ENCODE assay signal across 24 cellular contexts in the genomic region with DNA sequence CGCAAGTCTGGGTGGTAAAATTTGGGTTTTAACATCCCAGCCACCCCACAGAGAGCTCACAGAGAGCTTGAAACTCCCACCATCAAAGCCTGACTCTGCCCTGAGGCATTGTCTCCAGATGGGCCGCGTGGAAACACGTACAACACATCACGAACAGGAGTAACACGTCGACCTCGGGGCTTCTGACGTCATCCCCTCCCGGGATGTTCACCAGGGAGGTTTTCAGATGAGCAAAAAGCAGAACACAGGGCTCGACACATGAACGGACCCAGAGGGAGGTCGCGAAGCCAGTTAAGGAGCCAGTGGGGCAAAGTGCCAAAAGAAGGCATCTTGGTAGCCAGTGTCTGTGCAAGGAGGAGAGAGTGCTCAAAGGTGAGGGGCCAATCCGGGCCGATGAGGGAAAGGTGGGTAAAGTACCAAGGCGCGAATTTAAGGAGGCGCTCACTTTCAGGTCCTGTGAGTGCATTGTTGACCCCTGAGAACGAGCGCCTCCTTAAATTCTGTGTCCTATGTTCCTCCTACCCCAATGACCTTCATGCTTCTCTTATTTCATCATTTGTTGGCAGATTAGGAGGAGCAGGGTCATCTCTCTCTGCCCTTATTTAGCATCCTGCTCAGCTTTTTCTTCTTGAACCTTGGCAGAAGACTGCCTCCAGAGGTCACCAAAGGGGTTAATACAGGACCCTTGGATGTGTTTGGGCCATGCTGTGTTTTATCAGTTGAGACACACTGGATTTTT. TPM values are rescaled to one million over a fixed set of nuclear protein-coding genes. Genes with fewer than 3 reads are reported as not detected.
A peak's percentile ranks its signal among the peaks of the same experiment; 100 is the strongest.
DNase-seq lines count a peak whose midpoint lies in the region; ATAC-seq and TF ChIP-seq lines count a peak whose summit lies in the region.
"Had no signal": no experiment of that assay in that cellular context is flagged by ENCODE, and none has a peak within 500 bp of the region (broad histone marks: within the 10 kb centered on the region; RNA-seq: fewer than 3 reads in every experiment).

No MANE protein-coding gene starts in this region.

- no peak for DNase-seq in adipocyte (ENCODE audit: low read depth)
- DNase-seq in neural progenitor cell (ENCODE audit: low spot score): no peak
- peak; percentile 85 to 87 for DNase-seq in uterus
- DNase-seq in inferior parietal cortex (ENCODE audit: extremely low spot score): no peak
- no peak for DNase-seq in psoas muscle
- no peak for DNase-seq in anterior cingulate cortex (lab: John Stamatoyannopoulos, UW)
- DNase-seq: activated CD4-positive, alpha-beta T cell treated with anti-CD3 and anti-CD28 coated beads for 48 hours; activated naive CD4-positive, alpha-beta T cell; activated T-cell treated with anti-CD3 and anti-CD28 coated beads, Interleukin-2, amount 50 U/mL, for 24 hours; CD4-positive, alpha-beta T cell; Kasumi-1; NCI-H187; NCI-H526; Peyer's patch; stimulated activated CD4-positive, alpha-beta T cell treated with anti-CD3 and anti-CD28 coated beads, Interleukin-12 subunit alpha, Interleukin-12 subunit beta, amount 100 ng/mL, for 4 hours; stimulated activated CD4-positive, alpha-beta T cell treated with anti-CD3 and anti-CD28 coated beads, Interleukin-4, amount 100 ng/mL, for 24 hours; stimulated activated naive B cell treated with anti-CD40 and anti-IgM and Interleukin-4, amounts not matched to agents 10 μg/mL and 1 μg/mL and 100 μg/mL, for 72 hours had no signal

- H3K36me3 ChIP-seq in adipocyte (ENCODE audit: control insufficient read depth, insufficient read depth, low read length, severe bottlenecking) (no peaks in the 10 kb centered on the region), gastroesophageal sphincter (no peaks in the 10 kb centered on the region), neural progenitor cell (no peaks in the 10 kb centered on the region), uterus (no peaks in the 10 kb centered on the region), psoas muscle (ENCODE audit: insufficient read depth in 1 of 2, low read depth in 1 of 2) (no peaks in the 10 kb centered on the region)
- H3K36me3 ChIP-seq: Peyer's patch, thoracic aorta had no signal

- peaks cover 6% of the 10 kb centered on the region for H3K9me3 Mint-ChIP-seq in neural progenitor cell
- H3K9me3 Mint-ChIP-seq: activated T-cell treated with anti-CD3 and anti-CD28 coated beads, Interleukin-2, amount 50 U/mL, for 24 hours; CD4-positive, alpha-beta T cell; stimulated activated naive B cell treated with anti-CD40 and anti-IgM and Interleukin-4, amounts not matched to agents 10 μg/mL and 1 μg/mL and 100 μg/mL, for 72 hours had no signal

- H3K4me1 ChIP-seq in adipocyte (ENCODE audit: control insufficient read depth, insufficient read depth, low read length) (peaks cover 27% of the 10 kb centered on the region), gastroesophageal sphincter (peaks cover 0 to 16% (median 11%) of the 10 kb centered on the region in 3 donors), neural progenitor cell (peaks cover 34% of the 10 kb centered on the region), uterus (no peaks in the 10 kb centered on the region), psoas muscle (no peaks in the 10 kb centered on the region)
- H3K4me1 ChIP-seq: Peyer's patch had no signal

- H3K4me3 ChIP-seq in adipocyte (ENCODE audit: low read length) (no peak overlapping the region), gastroesophageal sphincter (no peak overlapping the region), neural progenitor cell (no peak overlapping the region), uterus (no peak overlapping the region), psoas muscle (no peak overlapping the region)
- H3K4me3 ChIP-seq: Peyer's patch, thoracic aorta had no signal

- no peak overlapping the region for H3K4me2 ChIP-seq in neural progenitor cell

- no peaks in the 10 kb centered on the region for H4K20me1 ChIP-seq in neural progenitor cell (ENCODE audit: low read depth)

- H3K27ac Mint-ChIP-seq in neural progenitor cell: peak overlapping the region; percentile 68
- H3K27ac Mint-ChIP-seq: activated T-cell treated with anti-CD3 and anti-CD28 coated beads, Interleukin-2, amount 50 U/mL, for 24 hours; CD4-positive, alpha-beta T cell; stimulated activated naive B cell treated with anti-CD40 and anti-IgM and Interleukin-4, amounts not matched to agents 10 μg/mL and 1 μg/mL and 100 μg/mL, for 72 hours had no signal

- no peak for TF ChIP-seq CTCF in gastroesophageal sphincter (IDR thresholded peaks at IDR 0.05)
- no peak for TF ChIP-seq CTCF in neural progenitor cell (IDR thresholded peaks at IDR 0.05)
- no peak for TF ChIP-seq CTCF in uterus (IDR thresholded peaks at IDR 0.05)
- no peak for TF ChIP-seq CTCF in psoas muscle (IDR thresholded peaks at IDR 0.05)

- peaks cover 13% of the 10 kb centered on the region for H3K27me3 Mint-ChIP-seq in neural progenitor cell (ENCODE audit: insufficient read depth, low read depth)

- H3K4me3 Mint-ChIP-seq in neural progenitor cell: no peak overlapping the region
- H3K4me3 Mint-ChIP-seq: activated T-cell treated with anti-CD3 and anti-CD28 coated beads, Interleukin-2, amount 50 U/mL, for 24 hours; CD4-positive, alpha-beta T cell; stimulated activated naive B cell treated with anti-CD40 and anti-IgM and Interleukin-4, amounts not matched to agents 10 μg/mL and 1 μg/mL and 100 μg/mL, for 72 hours had no signal

- TF ChIP-seq EP300 in gastroesophageal sphincter (IDR thresholded peaks at IDR 0.05): no peak

- intact Hi-C loops in uterus (cut with DNase I; ENCODE audit: low total_unique reads): no loop called here
- intact Hi-C loops in psoas muscle (cut with DNase I): no loop called here

- 73 to 80% methylated on average over 4 to 10 of the region's 21 CpGs for WGBS in gastroesophageal sphincter (ENCODE audit: low coverage in 1 of 2), 2 donors
- 62 to 69% (median 66%) methylated on average over 21 of the region's 21 CpGs for WGBS in psoas muscle, 3 donors

- no peaks in the 10 kb centered on the region for H3K9me3 ChIP-seq in adipocyte (ENCODE audit: control insufficient read depth, low read length)
- H3K9me3 ChIP-seq in gastroesophageal sphincter: peaks cover 0 to 10% (median 0%) of the 10 kb centered on the region in 3 donors
- H3K9me3 ChIP-seq in neural progenitor cell (ENCODE audit: low read depth): no peaks in the 10 kb centered on the region
- H3K9me3 ChIP-seq in uterus: no peaks in the 10 kb centered on the region
- H3K9me3 ChIP-seq in psoas muscle: no peaks in the 10 kb centered on the region
- H3K9me3 ChIP-seq: Peyer's patch, thoracic aorta had no signal

- no peak for TF ChIP-seq POLR2A in gastroesophageal sphincter (IDR thresholded peaks at IDR 0.05)
- TF ChIP-seq POLR2A in uterus (IDR thresholded peaks at IDR 0.05): no peak

- H3K9ac ChIP-seq in adipocyte (ENCODE audit: low read length): peak overlapping the region; percentile 77
- H3K9ac ChIP-seq in neural progenitor cell: no peak overlapping the region

- ATAC-seq in gastroesophageal sphincter: peak; percentile 54
- no peak for ATAC-seq in psoas muscle
- ATAC-seq: stimulated activated naive B cell treated with anti-CD40 and anti-IgM and Interleukin-4, amounts not matched to agents 10 μg/mL and 1 μg/mL and 100 μg/mL, for 72 hours had no signal

- H3K27me3 ChIP-seq in adipocyte (replicated peaks; ENCODE audit: control insufficient read depth, insufficient read depth, low read length) (peaks cover 6% of the 10 kb centered on the region), gastroesophageal sphincter (no peaks in the 10 kb centered on the region), neural progenitor cell (peaks cover 3% of the 10 kb centered on the region), uterus (no peaks in the 10 kb centered on the region), psoas muscle (ENCODE audit: insufficient read depth in 3 of 3, low read length in 2 of 3) (peaks cover 0 to 1% (median 0%) of the 10 kb centered on the region in 3 donors)
- H3K27me3 ChIP-seq: Peyer's patch had no signal

- peaks cover 57% of the 10 kb centered on the region for H3K4me1 Mint-ChIP-seq in neural progenitor cell
- H3K4me1 Mint-ChIP-seq: stimulated activated naive B cell treated with anti-CD40 and anti-IgM and Interleukin-4, amounts not matched to agents 10 μg/mL and 1 μg/mL and 100 μg/mL, for 72 hours had no signal

- H3F3A ChIP-seq in neural progenitor cell (ENCODE audit: low read depth): no peaks in the 10 kb centered on the region

- H2AFZ ChIP-seq in neural progenitor cell (replicated peaks): no peak overlapping the region

- H3K27ac ChIP-seq in gastroesophageal sphincter: peak overlapping the region in 3 of 4 donors; percentile 20 to 61 (median 60)
- no peak overlapping the region for H3K27ac ChIP-seq in neural progenitor cell
- peak overlapping the region; percentile 70 to 77 for H3K27ac ChIP-seq in uterus
- no peak overlapping the region for H3K27ac ChIP-seq in psoas muscle
- H3K27ac ChIP-seq: thoracic aorta had no signal

- H3K79me2 ChIP-seq in neural progenitor cell (ENCODE audit: low read depth): no peaks in the 10 kb centered on the region

- H3K36me3 Mint-ChIP-seq in neural progenitor cell: no peaks in the 10 kb centered on the region
- H3K36me3 Mint-ChIP-seq: stimulated activated naive B cell treated with anti-CD40 and anti-IgM and Interleukin-4, amounts not matched to agents 10 μg/mL and 1 μg/mL and 100 μg/mL, for 72 hours had no signal

RNA-seq across cellular contexts. Expression of a gene that starts 5.6 kb away (rescaled TPM):
- under 1 TPM in 3 of 4 donors, not detected in 1; 0.27 to 0.81 (median 0.32) TPM for total RNA-seq in gastroesophageal sphincter
- total RNA-seq in neural progenitor cell (ENCODE audit: low replicate concordance): not detected in 2 replicates
- under 1 TPM in 1 of 4 donors, not detected in 3; 0.88 TPM for total RNA-seq in uterus
- total RNA-seq in psoas muscle: not detected
- under 1 TPM in 1 of 3 donors, not detected in 2; 0.23 TPM for polyA plus RNA-seq in psoas muscle
- total RNA-seq: activated CD8-positive, alpha-beta memory T cell treated with anti-CD3 and anti-CD28 coated beads for 36 hours; CD4-positive, alpha-beta T cell; dermis microvascular lymphatic vessel endothelial cell; Peyer's patch; renal cortical epithelial cell; SK-MEL-5; T-helper 1 cell treated with Interleukin-12 subunit alpha and Interleukin-12 subunit beta and Interleukin-4 antibody, amounts not matched to agents 30 ng/mL and 1 ng/mL, for 36 hours had no signal

Comparison
In these comparisons a context has a peak if more than half of its experiments do, and no peak if none do; other contexts are left out.
1. DNase-seq: peak in uterus (2 of 2); none in adipocyte (single experiment), neural progenitor cell (single experiment), inferior parietal cortex (single experiment), psoas muscle (0 of 2) and anterior cingulate cortex (0 of 58).
2. H3K27ac ChIP-seq: peak in gastroesophageal sphincter (3 of 4) and uterus (2 of 2); none in neural progenitor cell (single experiment) and psoas muscle (single experiment).